In the genomic region with DNA sequence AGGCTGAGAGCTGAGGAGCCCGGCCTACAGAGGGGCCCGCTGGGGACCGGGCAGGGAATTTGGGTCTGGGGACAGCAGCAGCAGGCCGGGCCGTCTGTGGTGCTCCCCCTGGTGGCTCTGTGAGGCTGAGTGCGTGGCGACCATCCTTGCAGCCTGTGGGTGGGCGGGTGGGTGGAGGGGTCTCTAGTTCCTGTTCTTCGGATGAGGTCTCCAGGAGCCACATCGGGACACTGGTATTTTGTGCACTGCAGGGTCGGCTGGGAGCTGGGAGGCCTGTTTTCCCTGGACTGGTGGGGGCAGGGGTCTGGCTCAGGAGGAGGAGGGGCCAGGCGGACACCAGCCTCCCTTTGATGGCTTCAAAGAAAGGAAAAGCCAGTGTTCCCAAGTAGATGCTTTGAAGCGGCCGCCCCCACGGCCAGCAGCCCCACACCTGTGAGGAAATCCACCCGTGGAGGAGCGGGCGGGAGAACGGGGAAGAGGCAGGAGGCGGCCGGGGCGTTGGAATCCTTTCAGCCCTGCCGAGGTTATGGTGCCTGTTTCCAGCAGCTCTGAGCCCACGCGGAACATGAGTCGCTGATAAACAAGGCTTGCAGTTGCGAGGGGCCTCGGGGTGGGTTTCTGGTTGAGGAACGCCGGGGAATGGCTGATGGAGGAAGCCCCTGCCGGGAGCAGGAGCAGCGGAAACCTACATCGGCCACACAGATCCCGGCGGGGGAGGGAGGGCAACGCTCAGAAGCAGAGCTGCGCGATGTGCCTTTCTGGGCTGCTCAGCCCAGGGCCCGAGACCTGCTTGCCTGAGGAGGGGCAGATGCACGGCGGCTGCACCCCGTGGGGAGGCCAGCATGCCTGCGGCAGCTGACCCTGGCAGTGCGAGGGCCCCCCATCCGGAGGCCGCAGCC, we compare ENCODE assay signal across 9 cellular contexts.
A peak's percentile ranks its signal among the peaks of the same experiment; 100 is the strongest.
DNase-seq lines count a peak whose midpoint lies in the region; FAIRE-seq and TF ChIP-seq lines count a peak whose summit lies in the region.
"Had no signal": no experiment of that assay in that cellular context is flagged by ENCODE, and none has a peak within 500 bp of the region (broad histone marks: within the 10 kb centered on the region; RNA-seq: fewer than 3 reads in every experiment).

No MANE protein-coding gene starts in this region.

- intact Hi-C loops in kidney (cut with DNase I) = no loop called here

- no peaks in the 10 kb centered on the region for H3K36me3 ChIP-seq in kidney (ENCODE audit: control insufficient read depth in 1 of 2, insufficient read depth in 2 of 2, low read length in 2 of 2)
- H3K36me3 ChIP-seq in thymus (ENCODE audit: control insufficient read depth, insufficient read depth) = no peaks in the 10 kb centered on the region

- H3K9ac ChIP-seq in kidney (ENCODE audit: low read length in 2 of 2) = no peak overlapping the region

- no peaks in the 10 kb centered on the region for H3K36me3 Mint-ChIP-seq in brain

- peaks cover 27% of the 10 kb centered on the region for H3K4me1 Mint-ChIP-seq in brain

- peak overlapping the region in 1 of 2 donors; percentile 21 for H3K4me3 ChIP-seq in kidney (ENCODE audit: low read length in 2 of 2)
- peak overlapping the region; percentile 25 for H3K4me3 ChIP-seq in thymus (ENCODE audit: low read length)

- FAIRE-seq in kidney (lab: Jason Lieb, UNC) = no peak

- H3K9me3 Mint-ChIP-seq in brain = no peaks in the 10 kb centered on the region
- H3K9me3 Mint-ChIP-seq: T-helper 2 cell treated with Interferon-gamma antibody and Interleukin-4, amounts not matched to agents 5 μg/mL and 100 μg/mL, for 36 hours had no signal

- H3K27me3 ChIP-seq in thymus (ENCODE audit: control insufficient read depth, insufficient read depth) = no peaks in the 10 kb centered on the region

- H3K9me3 ChIP-seq in kidney (ENCODE audit: control insufficient read depth in 1 of 2, low read length in 2 of 2) (no peaks in the 10 kb centered on the region), thymus (ENCODE audit: control insufficient read depth) (no peaks in the 10 kb centered on the region)

- WGBS in thymus = 6% methylated on average over 46 of the region's 46 CpGs

- H3K27ac ChIP-seq in kidney (ENCODE audit: low read depth in 2 of 2, low read length in 2 of 2) (no peak overlapping the region), thymus (ENCODE audit: low read depth) (no peak overlapping the region)

- no peaks in the 10 kb centered on the region for H3K27me3 Mint-ChIP-seq in brain

- TF ChIP-seq CTCF in brain (conservative IDR thresholded peaks at IDR 0.05) (peak; percentile 52 to 72), kidney (IDR thresholded peaks at IDR 0.05; ENCODE audit: borderline replicate concordance, extremely low read depth, insufficient read depth) (peak; percentile 5)

- peaks cover 0 to 3% of the 10 kb centered on the region in 2 donors for H3K4me1 ChIP-seq in kidney (ENCODE audit: control insufficient read depth in 1 of 2, insufficient read depth in 1 of 2, low read depth in 1 of 2, low read length in 2 of 2)
- H3K4me1 ChIP-seq in thymus (ENCODE audit: control insufficient read depth, insufficient read depth, low read length) = no peaks in the 10 kb centered on the region

- H3K27ac Mint-ChIP-seq in brain = peak overlapping the region in 4 of 5 experiments; percentile 38 to 96 (median 84)
- H3K27ac Mint-ChIP-seq: T-helper 2 cell treated with Interferon-gamma antibody and Interleukin-4, amounts not matched to agents 5 μg/mL and 100 μg/mL, for 36 hours had no signal

- peak; percentile 23 for DNase-seq in activated CD4-positive, alpha-beta T cell treated with anti-CD3 and anti-CD28 coated beads, Interleukin-2, amount 50 U/mL, for 1 hour
- no peak for DNase-seq in activated CD4-positive, alpha-beta T cell treated with anti-CD3 and anti-CD28 coated beads for 48 hours
- DNase-seq in kidney = no peak
- DNase-seq in NCI-H510A treated with DMSO at 0.1 percent for 48 hours (lab: John Stamatoyannopoulos, UW) = no peak
- no peak for DNase-seq in EL
- DNase-seq in HPDE6-E6E7 (ENCODE audit: extremely low spot score) = no peak

- H3K4me3 Mint-ChIP-seq in brain = peak overlapping the region in 2 of 5 experiments; percentile 68 to 74
- H3K4me3 Mint-ChIP-seq: T-helper 2 cell treated with Interferon-gamma antibody and Interleukin-4, amounts not matched to agents 5 μg/mL and 100 μg/mL, for 36 hours had no signal
